ENCODE assay signal across 8 cellular contexts in genomic region chr10:21533577-21534475, GRCh38. TPM values are rescaled to one million over a fixed set of nuclear protein-coding genes. Genes with fewer than 3 reads are reported as not detected.
DNase-seq lines count a peak whose midpoint lies in the region; ATAC-seq and TF ChIP-seq lines count a peak whose summit lies in the region.

MLLT10 (plus strand) TSS chr10:21534232; CDS start chr10:21534645, 413 bp downstream.

- no peaks in the 10 kb centered on the region for H3K9me3 ChIP-seq in neural cell (ENCODE audit: low read length)
- H3K9me3 ChIP-seq in stomach = no peaks in the 10 kb centered on the region

- H3K9me2 ChIP-seq in neural cell (ENCODE audit: insufficient read depth, low read length) = no peaks in the 10 kb centered on the region

- peaks cover 14% of the 10 kb centered on the region for H3K27me3 ChIP-seq in neural cell (ENCODE audit: insufficient read depth, low read depth, low read length)
- H3K27me3 ChIP-seq in stomach = no peaks in the 10 kb centered on the region

- ATAC-seq in GM21737 (IDR thresholded peaks at IDR 0.05; ENCODE audit: unreplicated experiment) = peak; percentile 92

- H4K20me1 ChIP-seq in neural cell (ENCODE audit: insufficient read depth) = no peaks in the 10 kb centered on the region

- 0 to 1% (median 0%) methylated on average over 12 to 74 of the region's 81 CpGs for WGBS in stomach, 5 donors

- peak; percentile 87 for TF ChIP-seq POLR2A in Raji (IDR thresholded peaks at IDR 0.05; ENCODE audit: insufficient read depth, low read depth, low read length)
- peak in 1 of 4 donors; percentile 11 for TF ChIP-seq POLR2A in stomach (IDR thresholded peaks at IDR 0.05)

- peak within 1 kb of the TSS; percentile 82 for H3K4me2 ChIP-seq in neural cell (ENCODE audit: low read length)

- H3K36me3 ChIP-seq in neural cell (ENCODE audit: insufficient read depth, low read length) = peaks cover 2% of the 10 kb centered on the region
- H3K36me3 ChIP-seq in stomach = peaks cover 0 to 24% (median 20%) of the 10 kb centered on the region in 4 donors

- H3K4me1 ChIP-seq in stomach = peaks cover 15 to 49% (median 30%) of the 10 kb centered on the region in 4 donors

- H3K9ac ChIP-seq in neural cell (ENCODE audit: low read length) = peak within 1 kb of the TSS; percentile 80

- peak; percentile 57 for TF ChIP-seq CTCF in fibroblast of the aortic adventitia (IDR thresholded peaks at IDR 0.05; ENCODE audit: insufficient read depth, low read length)
- peak; percentile 57 for TF ChIP-seq CTCF in neural cell (IDR thresholded peaks at IDR 0.05; ENCODE audit: poor library complexity, severe bottlenecking)
- peak in 3 of 7 experiments; percentile 35 to 50 (median 39) for TF ChIP-seq CTCF in stomach (IDR thresholded peaks at IDR 0.05)

- intact Hi-C loops in stomach (cut with DNase I; ENCODE audit: low total_unique reads) = no loop called here

- peaks cover 77% of the 10 kb centered on the region for H3K79me2 ChIP-seq in neural cell (replicated peaks; ENCODE audit: insufficient read depth, low read length)

- H3K4me3 ChIP-seq in fibroblast of the aortic adventitia (ENCODE audit: low read depth, low read length) (peak within 1 kb of the TSS; percentile 86), neural cell (ENCODE audit: low read length) (peak within 1 kb of the TSS; percentile 88), stomach (peak within 1 kb of the TSS; percentile 86 to 95 (median 88))

- peaks cover 5% of the 10 kb centered on the region for H3F3A ChIP-seq in neural cell (ENCODE audit: insufficient read depth, low read length, poor library complexity, severe bottlenecking)

- peak; percentile 97 for DNase-seq in Daoy (ENCODE audit: low read depth)
- peak; percentile 94 to 96 for DNase-seq in Kasumi-1 (lab: John Stamatoyannopoulos, UW)
- DNase-seq in activated effector memory CD4-positive, alpha-beta T cell treated with Interleukin-2 at 50 U/mL for 16 hours = peak; percentile 90
- peak; percentile 93 for DNase-seq in fibroblast of the aortic adventitia (ENCODE audit: low read depth)
- DNase-seq in stomach = peak; percentile 93

- H3K27ac ChIP-seq in neural cell (ENCODE audit: low read length) (peak within 1 kb of the TSS; percentile 88), stomach (peak within 1 kb of the TSS; percentile 94 to 100 (median 98))

- TF ChIP-seq EP300 in neural cell (conservative IDR thresholded peaks at IDR 0.05; ENCODE audit: poor library complexity, severe bottlenecking) (peak; percentile 78), stomach (IDR thresholded peaks at IDR 0.05) (no peak)

- peak; percentile 47 for TF ChIP-seq RAD21 in neural cell (conservative IDR thresholded peaks at IDR 0.05)

- H2AFZ ChIP-seq in neural cell (ENCODE audit: low read depth, low read length) = peak within 1 kb of the TSS; percentile 19

TF ChIP-seq in neural cell, 6 proteins besides CTCF, POLR2A, EP300 and RAD21:
- TF ChIP-seq SMC3 (conservative IDR thresholded peaks at IDR 0.05; ENCODE audit: poor library complexity) (peak; percentile 56), EZH2 (IDR thresholded peaks at IDR 0.05; ENCODE audit: borderline replicate concordance, insufficient read depth, low read length, poor library complexity, severe bottlenecking) (no peak), TAF1 (IDR thresholded peaks at IDR 0.05; ENCODE audit: low read depth) (peak; percentile 39), POLR2AphosphoS5 (IDR thresholded peaks at IDR 0.05) (peak; percentile 81), MXI1 (conservative IDR thresholded peaks at IDR 0.05; ENCODE audit: poor library complexity, severe bottlenecking) (peak; percentile 91)
- TF ChIP-seq, protein P1, sequence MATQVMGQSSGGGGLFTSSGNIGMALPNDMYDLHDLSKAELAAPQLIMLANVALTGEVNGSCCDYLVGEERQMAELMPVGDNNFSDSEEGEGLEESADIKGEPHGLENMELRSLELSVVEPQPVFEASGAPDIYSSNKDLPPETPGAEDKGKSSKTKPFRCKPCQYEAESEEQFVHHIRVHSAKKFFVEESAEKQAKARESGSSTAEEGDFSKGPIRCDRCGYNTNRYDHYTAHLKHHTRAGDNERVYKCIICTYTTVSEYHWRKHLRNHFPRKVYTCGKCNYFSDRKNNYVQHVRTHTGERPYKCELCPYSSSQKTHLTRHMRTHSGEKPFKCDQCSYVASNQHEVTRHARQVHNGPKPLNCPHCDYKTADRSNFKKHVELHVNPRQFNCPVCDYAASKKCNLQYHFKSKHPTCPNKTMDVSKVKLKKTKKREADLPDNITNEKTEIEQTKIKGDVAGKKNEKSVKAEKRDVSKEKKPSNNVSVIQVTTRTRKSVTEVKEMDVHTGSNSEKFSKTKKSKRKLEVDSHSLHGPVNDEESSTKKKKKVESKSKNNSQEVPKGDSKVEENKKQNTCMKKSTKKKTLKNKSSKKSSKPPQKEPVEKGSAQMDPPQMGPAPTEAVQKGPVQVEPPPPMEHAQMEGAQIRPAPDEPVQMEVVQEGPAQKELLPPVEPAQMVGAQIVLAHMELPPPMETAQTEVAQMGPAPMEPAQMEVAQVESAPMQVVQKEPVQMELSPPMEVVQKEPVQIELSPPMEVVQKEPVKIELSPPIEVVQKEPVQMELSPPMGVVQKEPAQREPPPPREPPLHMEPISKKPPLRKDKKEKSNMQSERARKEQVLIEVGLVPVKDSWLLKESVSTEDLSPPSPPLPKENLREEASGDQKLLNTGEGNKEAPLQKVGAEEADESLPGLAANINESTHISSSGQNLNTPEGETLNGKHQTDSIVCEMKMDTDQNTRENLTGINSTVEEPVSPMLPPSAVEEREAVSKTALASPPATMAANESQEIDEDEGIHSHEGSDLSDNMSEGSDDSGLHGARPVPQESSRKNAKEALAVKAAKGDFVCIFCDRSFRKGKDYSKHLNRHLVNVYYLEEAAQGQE (IDR thresholded peaks at IDR 0.05; ENCODE audit: borderline replicate concordance) = peak; percentile 57

RNA-seq across cellular contexts. Expression of gene MLLT10, which starts in this region (rescaled TPM):
- total RNA-seq in Daoy (2014; rRNA removed; shearing (Covaris generic)) = 9.0 and 27.3 TPM in 2 replicates
- 36.1 and 47.6 TPM in 2 replicates for total RNA-seq in fibroblast of the aortic adventitia (ENCODE audit: low replicate concordance)
- 31.0 and 34.0 TPM in 2 replicates for polyA plus RNA-seq in neural cell
- 69.6 and 78.3 TPM in 2 replicates for polyA minus RNA-seq in neural cell
- 10 to 100 TPM; 22.2 to 76.9 (median 34.4) TPM for total RNA-seq in stomach
- 10 to 100 TPM; 12.8 to 22.1 (median 13.7) TPM for polyA plus RNA-seq in stomach

Comparison
In these comparisons a context has a peak if more than half of its experiments do, and no peak if none do; other contexts are left out.
1. Peak in every context shown above with its lines: DNase-seq, ATAC-seq, H3K4me3 ChIP-seq and H3K27ac ChIP-seq.